ENCODE assay signal across 10 cellular contexts in genomic region chr7:4204530-4205165, GRCh38.
DNase-seq lines count a peak whose midpoint lies in the region; ATAC-seq and TF ChIP-seq lines count a peak whose summit lies in the region.
"Had no signal": no experiment of that assay in that cellular context is flagged by ENCODE, and none has a peak within 500 bp of the region (broad histone marks: within the 10 kb centered on the region; RNA-seq: fewer than 3 reads in every experiment).

No MANE protein-coding gene starts in this region.

- no peaks in the 10 kb centered on the region for H3F3A ChIP-seq in PC-3 (ENCODE audit: low read length, unreplicated experiment)

- H3K27ac Mint-ChIP-seq in stimulated activated naive CD8-positive, alpha-beta T cell treated with anti-CD3 and anti-CD28 coated beads, Interleukin-15, amount 100 ng/mL, for 72 hours, result no peak overlapping the region
- no peak overlapping the region for H3K27ac Mint-ChIP-seq in chondrocyte (ENCODE audit: unreplicated experiment)

- no peaks in the 10 kb centered on the region for H3K79me2 ChIP-seq in PC-3 (ENCODE audit: low read length)

- H3K27me3 Mint-ChIP-seq in stimulated activated naive CD8-positive, alpha-beta T cell treated with anti-CD3 and anti-CD28 coated beads, Interleukin-15, amount 100 ng/mL, for 72 hours, result no peaks in the 10 kb centered on the region
- H3K27me3 Mint-ChIP-seq in chondrocyte (ENCODE audit: low read depth), result no peaks in the 10 kb centered on the region

- no peak overlapping the region for H3K27ac ChIP-seq in PC-3 (ENCODE audit: low read length)
- H3K27ac ChIP-seq: tibial artery had no signal

- no TSS peak for BruUV-seq in PC-3 (replicated peaks; lab: Mats Ljungman, UMichigan)

- no peaks in the 10 kb centered on the region for H3K36me3 ChIP-seq in PC-3 (ENCODE audit: low read depth, low read length)

- H3K4me2 ChIP-seq in PC-3 (ENCODE audit: low read length), result no peak overlapping the region

- no peak for TF ChIP-seq CTCF in chondrocyte (IDR thresholded peaks at IDR 0.05)
- no peak for TF ChIP-seq CTCF in PC-3 (conservative IDR thresholded peaks at IDR 0.05; ENCODE audit: low read depth, low read length)

- no peaks in the 10 kb centered on the region for H3K9me3 Mint-ChIP-seq in stimulated activated naive CD8-positive, alpha-beta T cell treated with anti-CD3 and anti-CD28 coated beads, Interleukin-15, amount 100 ng/mL, for 72 hours
- H3K9me3 Mint-ChIP-seq in chondrocyte (ENCODE audit: low read depth), result peaks cover 5% of the 10 kb centered on the region

- H3K4me3 ChIP-seq in PC-3 (ENCODE audit: low read length), result no peak overlapping the region
- H3K4me3 ChIP-seq: tibial artery had no signal

- H3K4me3 Mint-ChIP-seq in stimulated activated naive CD8-positive, alpha-beta T cell treated with anti-CD3 and anti-CD28 coated beads, Interleukin-15, amount 100 ng/mL, for 72 hours, result no peak overlapping the region
- no peak overlapping the region for H3K4me3 Mint-ChIP-seq in chondrocyte (ENCODE audit: unreplicated experiment)

- H3K36me3 Mint-ChIP-seq in chondrocyte (ENCODE audit: low read depth), result no peaks in the 10 kb centered on the region

- ATAC-seq in stimulated activated naive CD8-positive, alpha-beta T cell treated with anti-CD3 and anti-CD28 coated beads, Interleukin-15, Interleukin-2, amounts not matched to agents 100 U/mL and 50 U/mL, for 24 hours, result peak; percentile 69
- no peak for ATAC-seq in stimulated activated naive CD8-positive, alpha-beta T cell treated with anti-CD3 and anti-CD28 coated beads, Interleukin-15, amount 100 ng/mL, for 72 hours
- no peak for ATAC-seq in PC-3

- no peak overlapping the region for H3K9ac ChIP-seq in PC-3 (ENCODE audit: low read length)

- no peaks in the 10 kb centered on the region for H3K9me2 ChIP-seq in PC-3 (replicated peaks; ENCODE audit: low read length)

- POLR2A ChIA-PET in PC-3 (lab: Charles Lee; ENCODE audit: unreplicated experiment), result no interaction called here

- intact Hi-C loops in posterior vena cava (cut with DNase I), result no loop called here
- intact Hi-C loops in PC-3 (cut with micrococcal nuclease), result no loop called here

- H3K4me1 ChIP-seq in PC-3 (ENCODE audit: insufficient read depth, low read length), result no peaks in the 10 kb centered on the region
- H3K4me1 ChIP-seq: tibial artery had no signal

- no peaks in the 10 kb centered on the region for H4K20me1 ChIP-seq in PC-3 (ENCODE audit: low read length)

- no peaks in the 10 kb centered on the region for H3K4me1 Mint-ChIP-seq in stimulated activated naive CD8-positive, alpha-beta T cell treated with anti-CD3 and anti-CD28 coated beads, Interleukin-15, amount 100 ng/mL, for 72 hours
- no peaks in the 10 kb centered on the region for H3K4me1 Mint-ChIP-seq in chondrocyte (ENCODE audit: low read depth)

- CTCF ChIA-PET in PC-3 (lab: Charles Lee), result no interaction called here

- DNase-seq in stimulated activated naive CD8-positive, alpha-beta T cell treated with anti-CD3 and anti-CD28 coated beads, Interleukin-15, Interleukin-2, amounts not matched to agents 100 U/mL and 50 U/mL, for 24 hours, result peak; percentile 33
- no peak for DNase-seq in stimulated activated naive CD8-positive, alpha-beta T cell treated with anti-CD3 and anti-CD28 coated beads, Interleukin-15, amount 100 ng/mL, for 72 hours
- DNase-seq in chondrocyte (ENCODE audit: low spot score) (peak; percentile 75), posterior vena cava (ENCODE audit: low spot score) (peak; percentile 53), NCI-H510A (lab: John Stamatoyannopoulos, UW) (no peak), NCI-H2029 (lab: John Stamatoyannopoulos, UW) (no peak), PC-3 (no peak), cortex of kidney (lab: John Stamatoyannopoulos, UW) (no peak)
- DNase-seq: NCI-H1092 treated with DMSO at 0.1 percent for 48 hours, tibial artery had no signal

- H2AFZ ChIP-seq in PC-3 (ENCODE audit: low read length), result no peak overlapping the region

- H3K9me3 ChIP-seq in PC-3 (ENCODE audit: low read length), result no peaks in the 10 kb centered on the region
- H3K9me3 ChIP-seq: tibial artery had no signal

- H3K27me3 ChIP-seq in PC-3 (ENCODE audit: low read length), result no peaks in the 10 kb centered on the region
- H3K27me3 ChIP-seq: tibial artery had no signal

Comparison
In these comparisons a context has a peak if more than half of its experiments do, and no peak if none do; other contexts are left out.
1. DNase-seq: peak in stimulated activated naive CD8-positive, alpha-beta T cell treated with anti-CD3 and anti-CD28 coated beads, Interleukin-15, Interleukin-2, amounts not matched to agents 100 U/mL and 50 U/mL, for 24 hours (single experiment), chondrocyte (single experiment) and posterior vena cava (single experiment); none in stimulated activated naive CD8-positive, alpha-beta T cell treated with anti-CD3 and anti-CD28 coated beads, Interleukin-15, amount 100 ng/mL, for 72 hours (0 of 2), NCI-H510A (single experiment), NCI-H2029 (single experiment), PC-3 (single experiment) and cortex of kidney (single experiment).